In genomic region chr14:72932893-72933292, GRCh38 we compare ENCODE assay signal across 28 cellular contexts.
"Had no signal": no experiment of that assay in that cellular context is flagged by ENCODE, and none has a peak within 500 bp of the region (broad histone marks: within the 10 kb centered on the region; RNA-seq: fewer than 3 reads in every experiment).

No MANE protein-coding gene starts in this region.

- H3K4me3 Mint-ChIP-seq: activated CD4-positive, alpha-beta memory T cell treated with anti-CD3 and anti-CD28 coated beads for 36 hours; activated CD4-positive, alpha-beta T cell treated with anti-CD3 and anti-CD28 coated beads, Interleukin-2, amount 10 ng/mL, durations not matched to agents 7 days and 5 days; activated naive CD4-positive, alpha-beta T cell treated with anti-CD3 and anti-CD28 coated beads, Interleukin-2, amount 50 U/mL, for 24 hours; activated T-helper 17 cell treated with anti-CD3 and anti-CD28 coated beads, Interleukin-2, amount 50 U/mL, for 72 hours; T-cell had no signal

- DNase-seq: activated CD4-positive, alpha-beta memory T cell treated with anti-CD3 and anti-CD28 coated beads for 36 hours; activated CD4-positive, alpha-beta T cell treated with anti-CD3 and anti-CD28 coated beads, Interleukin-2, amount 10 ng/mL, durations not matched to agents 7 days and 5 days; activated CD4-positive, CD25-positive, alpha-beta regulatory T cell; activated CD8-positive, alpha-beta memory T cell treated with anti-CD3 and anti-CD28 coated beads for 24 hours; activated naive CD4-positive, alpha-beta T cell; activated T-cell treated with anti-CD3 and anti-CD28 coated beads, Interleukin-2, amount 50 U/mL, for 48 hours; aorta; caudate nucleus; Kasumi-1; NCI-H1048; NCI-H146; NCI-H187 treated with DMSO at 0.1 percent for 48 hours; NCI-H2081 treated with DMSO at 0.1 percent for 48 hours; NCI-H446; NCI-H526; NCI-H774; NK-92 treated with Interleukin-12 subunit alpha and Interleukin-12 subunit beta, amount 100 ng/mL, for 24 hours; OCI-M1; RPMI8226; T-cell; T-helper 2 cell; T1000 had no signal

- H3K36me3 ChIP-seq: breast epithelium had no signal

- H3K4me1 ChIP-seq: breast epithelium had no signal

- H3K27ac ChIP-seq: breast epithelium, SK-N-MC had no signal

- H3K27me3 ChIP-seq: breast epithelium had no signal

- H3K9me3 Mint-ChIP-seq: activated CD4-positive, alpha-beta memory T cell treated with anti-CD3 and anti-CD28 coated beads for 36 hours; activated CD4-positive, alpha-beta T cell treated with anti-CD3 and anti-CD28 coated beads, Interleukin-2, amount 10 ng/mL, durations not matched to agents 7 days and 5 days; activated naive CD4-positive, alpha-beta T cell treated with anti-CD3 and anti-CD28 coated beads, Interleukin-2, amount 50 U/mL, for 24 hours; activated T-helper 17 cell treated with anti-CD3 and anti-CD28 coated beads, Interleukin-2, amount 50 U/mL, for 72 hours; T-cell had no signal

- H3K9me3 ChIP-seq: breast epithelium had no signal

- H3K4me3 ChIP-seq: breast epithelium, SK-N-MC had no signal

- H3K27me3 Mint-ChIP-seq: activated CD4-positive, alpha-beta memory T cell treated with anti-CD3 and anti-CD28 coated beads for 36 hours; activated CD4-positive, alpha-beta T cell treated with anti-CD3 and anti-CD28 coated beads, Interleukin-2, amount 10 ng/mL, durations not matched to agents 7 days and 5 days; activated naive CD4-positive, alpha-beta T cell treated with anti-CD3 and anti-CD28 coated beads, Interleukin-2, amount 50 U/mL, for 24 hours; activated T-helper 17 cell treated with anti-CD3 and anti-CD28 coated beads, Interleukin-2, amount 50 U/mL, for 72 hours; T-cell had no signal

- ATAC-seq: activated T-helper 17 cell treated with anti-CD3 and anti-CD28 coated beads, Interleukin-2, amount 50 U/mL, for 72 hours; Panc1; Right ventricle myocardium inferior; T-cell had no signal
